Comparison of ENCODE assay signal across 17 cellular contexts in the genomic region with DNA sequence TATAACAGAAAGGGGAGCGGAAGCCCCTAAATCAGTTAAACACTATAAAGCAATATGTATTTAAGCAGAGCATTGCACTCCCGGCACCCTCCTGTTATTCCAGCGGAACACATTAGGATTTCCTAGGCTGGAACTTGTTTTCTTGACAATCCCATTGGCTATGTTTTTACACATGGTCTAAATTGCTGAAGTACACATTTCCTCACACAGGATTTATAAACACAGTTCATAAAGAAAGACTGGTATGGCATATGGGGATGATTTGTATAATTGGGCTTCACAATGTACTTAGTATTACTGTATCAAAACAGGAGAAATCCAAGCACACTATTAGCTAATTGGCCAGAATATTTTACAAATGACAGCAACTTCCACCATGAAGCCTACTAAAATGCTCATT. TPM values are rescaled to one million over a fixed set of nuclear protein-coding genes. Genes with fewer than 3 reads are reported as not detected.
DNase-seq lines count a peak whose midpoint lies in the region; TF ChIP-seq lines count a peak whose summit lies in the region.
"Had no signal": no experiment of that assay in that cellular context is flagged by ENCODE, and none has a peak within 500 bp of the region (broad histone marks: within the 10 kb centered on the region; RNA-seq: fewer than 3 reads in every experiment).

No MANE protein-coding gene starts in this region.

- H3K27me3 ChIP-seq in esophagus muscularis mucosa (no peaks in the 10 kb centered on the region), trophoblast cell (ENCODE audit: insufficient read depth, low read length) (no peaks in the 10 kb centered on the region), PC-9 (ENCODE audit: insufficient read depth, low read depth) (no peaks in the 10 kb centered on the region)

- no peak overlapping the region for H3K14ac ChIP-seq in trophoblast cell (ENCODE audit: low read length)

- H3K36me3 ChIP-seq in esophagus muscularis mucosa (no peaks in the 10 kb centered on the region), trophoblast cell (ENCODE audit: control insufficient read depth in 1 of 2, insufficient read depth in 2 of 2, low read length in 2 of 2) (no peaks in the 10 kb centered on the region), PC-9 (ENCODE audit: low read depth) (no peaks in the 10 kb centered on the region)

- no peak overlapping the region for H3K18ac ChIP-seq in trophoblast cell (ENCODE audit: low read length)

- CTCF ChIA-PET in PC-9 (lab: Charles Lee) = no interaction called here

- peak overlapping the region; percentile 22 for H3K4me2 ChIP-seq in trophoblast cell (ENCODE audit: low read length)
- no peak overlapping the region for H3K4me2 ChIP-seq in PC-9

- H3K9ac ChIP-seq in trophoblast cell (ENCODE audit: low read length) = no peak overlapping the region
- H3K9ac ChIP-seq: GM23248 had no signal

- H3F3A ChIP-seq in PC-9 (ENCODE audit: insufficient read depth, low read depth) = no peaks in the 10 kb centered on the region

- H2BK120ac ChIP-seq in trophoblast cell (ENCODE audit: insufficient read depth, low read length, poor library complexity) = no peak overlapping the region

- BruUV-seq in PC-9 (replicated peaks; lab: Mats Ljungman, UMichigan) = no TSS peak

- H3K27ac ChIP-seq in esophagus muscularis mucosa (replicated peaks in 1 of 4) (no peak overlapping the region), trophoblast cell (ENCODE audit: low read depth, low read length) (no peak overlapping the region), PC-9 (no peak overlapping the region)
- H3K27ac ChIP-seq: 22Rv1, GM23248 had no signal

- H3K9me3 ChIP-seq in esophagus muscularis mucosa (no peaks in the 10 kb centered on the region), trophoblast cell (ENCODE audit: insufficient read depth, low read depth, low read length) (peaks cover 2% of the 10 kb centered on the region), PC-9 (ENCODE audit: insufficient read depth, low read depth) (no peaks in the 10 kb centered on the region)

- 96% methylated on average over 3 of the region's 3 CpGs for WGBS in esophagus muscularis mucosa
- WGBS in trophoblast cell (ENCODE audit: extremely low coverage, insufficient coverage, insufficient read length) = no CpG with 5 or more reads among the region's 3 CpGs

- intact Hi-C loops in esophagus muscularis mucosa (cut with DNase I) (no loop called here), PC-9 (cut with micrococcal nuclease; ENCODE audit: unreplicated experiment) (no loop called here)

- no peaks in the 10 kb centered on the region for H3K9me2 ChIP-seq in PC-9 (ENCODE audit: insufficient read depth)

- no peak overlapping the region for H4K12ac ChIP-seq in trophoblast cell (ENCODE audit: low read depth, low read length)

- no peaks in the 10 kb centered on the region for H3K79me1 ChIP-seq in trophoblast cell (ENCODE audit: low read length)

- H2AK5ac ChIP-seq in trophoblast cell (ENCODE audit: low read length) = no peak overlapping the region

- H3K4me3 ChIP-seq in esophagus muscularis mucosa = no peak overlapping the region
- no peak overlapping the region for H3K4me3 ChIP-seq in trophoblast cell (ENCODE audit: low read depth, low read length)
- H3K4me3 ChIP-seq in PC-9 = no peak overlapping the region
- H3K4me3 ChIP-seq: GM23248 had no signal

- H4K91ac ChIP-seq in trophoblast cell (ENCODE audit: low read depth, low read length) = no peak overlapping the region

- no peak for TF ChIP-seq POLR2A in esophagus muscularis mucosa (IDR thresholded peaks at IDR 0.05; ENCODE audit: low read depth)

- H2BK12ac ChIP-seq in trophoblast cell (ENCODE audit: low read length) = no peak overlapping the region

- H3K79me2 ChIP-seq in trophoblast cell (ENCODE audit: control insufficient read depth, insufficient read depth, low read length, poor library complexity) (no peaks in the 10 kb centered on the region), PC-9 (ENCODE audit: low read depth) (no peaks in the 10 kb centered on the region)

- TF ChIP-seq CTCF in esophagus muscularis mucosa (IDR thresholded peaks at IDR 0.05) = no peak
- no peak for TF ChIP-seq CTCF in PC-9 (conservative IDR thresholded peaks at IDR 0.05)

- H4K20me1 ChIP-seq in PC-9 (ENCODE audit: insufficient read depth) = no peaks in the 10 kb centered on the region

- no peak overlapping the region for H4K8ac ChIP-seq in trophoblast cell (ENCODE audit: low read depth, low read length)

- H3K23ac ChIP-seq in trophoblast cell (ENCODE audit: low read length) = no peak overlapping the region

- H3K4me1 ChIP-seq in esophagus muscularis mucosa = no peaks in the 10 kb centered on the region
- no peaks in the 10 kb centered on the region for H3K4me1 ChIP-seq in trophoblast cell (ENCODE audit: control insufficient read depth in 1 of 2, insufficient read depth in 2 of 2, low read length in 2 of 2)
- H3K4me1 ChIP-seq in PC-9 (replicated peaks; ENCODE audit: insufficient read depth) = no peaks in the 10 kb centered on the region

- H2AFZ ChIP-seq in trophoblast cell (ENCODE audit: insufficient read depth, low read length, poor library complexity) (no peak overlapping the region), PC-9 (no peak overlapping the region)
- H2AFZ ChIP-seq: GM23248 had no signal

- TF ChIP-seq EP300 in esophagus muscularis mucosa (IDR thresholded peaks at IDR 0.05) = no peak

- no peak overlapping the region for H3K4ac ChIP-seq in trophoblast cell (ENCODE audit: low read depth, low read length)

- no peak overlapping the region for H2BK5ac ChIP-seq in trophoblast cell (ENCODE audit: low read depth, low read length, poor library complexity)

- POLR2A ChIA-PET in PC-9 (lab: Charles Lee; ENCODE audit: unreplicated experiment) = no interaction called here

- peak; percentile 49 for DNase-seq in DMS79 treated with DMSO at 0.1 percent for 48 hours (lab: John Stamatoyannopoulos, UW)
- DNase-seq in DMS79 (lab: John Stamatoyannopoulos, UW) = no peak
- peak; percentile 33 for DNase-seq in NCI-H69 (lab: John Stamatoyannopoulos, UW)
- DNase-seq in esophagus muscularis mucosa (ENCODE audit: extremely low spot score) = peak; percentile 10
- DNase-seq in trophoblast cell = no peak
- no peak for DNase-seq in effector CD4-positive, alpha-beta T cell
- DNase-seq in PC-9 = no peak
- no peak for DNase-seq in AG08396 (ENCODE audit: low spot score)
- DNase-seq: ACHN; C1 segment of cervical spinal cord; Calu3; CD4-positive, alpha-beta memory T cell; COR-L47; GM23248; H9 had no signal

RNA-seq across cellular contexts. Expression of a gene that starts 23.3 kb away (rescaled TPM):
- total RNA-seq in esophagus muscularis mucosa (1 to 10 TPM in 1 of 4 donors, under 1 TPM in 3; 0.50 to 2.1 (median 0.77) TPM), PC-9 (2021) (7.6 and 8.5 TPM in 2 replicates)
- polyA plus RNA-seq in trophoblast cell (2013) = 0.04 and 0.05 TPM in 2 replicates
- total RNA-seq: CD4-positive, alpha-beta memory T cell; GM23248; H9 had no signal
- polyA plus RNA-seq: BJ had no signal

Comparison
In these comparisons a context has a peak if more than half of its experiments do, and no peak if none do; other contexts are left out.
1. DNase-seq: peak in DMS79 treated with DMSO at 0.1 percent for 48 hours (single experiment), NCI-H69 (single experiment) and esophagus muscularis mucosa (single experiment); none in DMS79 (single experiment), trophoblast cell (0 of 2), effector CD4-positive, alpha-beta T cell (single experiment), PC-9 (0 of 2) and AG08396 (single experiment).